Comparison of ENCODE assay signal across 1 cellular context in the genomic region with DNA sequence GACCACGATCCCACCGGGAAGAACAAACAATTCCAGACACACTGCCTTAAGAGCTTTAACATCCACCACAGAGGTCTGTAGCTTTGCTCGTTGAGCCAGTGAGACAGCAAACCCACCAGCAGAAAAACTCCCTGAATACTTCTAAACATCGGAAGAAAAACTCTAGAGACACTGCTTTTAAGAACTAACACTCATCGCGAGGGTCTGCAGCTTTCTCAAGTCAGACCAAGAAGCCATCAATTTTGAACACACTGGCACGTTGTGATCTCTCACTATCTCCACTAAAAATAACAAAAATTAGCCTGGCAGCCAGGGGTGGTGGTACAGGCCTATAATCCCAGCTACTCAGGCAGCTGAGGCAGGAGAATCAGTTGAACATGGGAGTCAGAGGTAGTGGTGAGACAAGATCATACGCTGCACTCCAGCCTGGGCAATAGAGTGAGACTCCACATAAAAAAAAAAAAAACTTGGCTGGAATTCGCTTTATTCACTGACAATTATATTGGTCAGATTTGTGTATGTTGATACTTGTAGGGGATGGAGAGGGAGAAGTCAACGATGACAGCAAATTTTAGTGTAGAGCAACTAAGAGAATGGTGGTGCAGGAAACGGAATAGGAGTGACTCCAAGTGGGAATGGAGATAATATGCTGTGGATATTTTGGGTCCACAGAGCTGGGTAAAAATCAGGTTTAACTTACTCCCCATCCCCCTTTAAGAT.
TF ChIP-seq lines count a peak whose summit lies in the region.

No MANE protein-coding gene starts in this region.

TF ChIP-seq in HepG2, 621 proteins besides CTCF, POLR2A, EP300 and RAD21 (continues in another document):
- TF ChIP-seq ZSCAN30 (CRISPR knock-in tag; IDR thresholded peaks at IDR 0.05) = no peak
- TF ChIP-seq, protein P1, sequence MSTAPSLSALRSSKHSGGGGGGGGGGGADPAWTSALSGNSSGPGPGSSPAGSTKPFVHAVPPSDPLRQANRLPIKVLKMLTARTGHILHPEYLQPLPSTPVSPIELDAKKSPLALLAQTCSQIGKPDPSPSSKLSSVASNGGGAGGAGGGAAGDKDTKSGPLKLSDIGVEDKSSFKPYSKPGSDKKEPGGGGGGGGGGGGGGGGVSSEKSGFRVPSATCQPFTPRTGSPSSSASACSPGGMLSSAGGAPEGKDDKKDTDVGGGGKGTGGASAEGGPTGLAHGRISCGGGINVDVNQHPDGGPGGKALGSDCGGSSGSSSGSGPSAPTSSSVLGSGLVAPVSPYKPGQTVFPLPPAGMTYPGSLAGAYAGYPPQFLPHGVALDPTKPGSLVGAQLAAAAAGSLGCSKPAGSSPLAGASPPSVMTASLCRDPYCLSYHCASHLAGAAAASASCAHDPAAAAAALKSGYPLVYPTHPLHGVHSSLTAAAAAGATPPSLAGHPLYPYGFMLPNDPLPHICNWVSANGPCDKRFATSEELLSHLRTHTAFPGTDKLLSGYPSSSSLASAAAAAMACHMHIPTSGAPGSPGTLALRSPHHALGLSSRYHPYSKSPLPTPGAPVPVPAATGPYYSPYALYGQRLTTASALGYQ (CRISPR knock-in tag; IDR thresholded peaks at IDR 0.05) = 0 out of 2 replicates have a peak, but pooled peaks have one; percentile 5
- no peak for TF ChIP-seq MTA1 (CRISPR knock-in tag; IDR thresholded peaks at IDR 0.05; ENCODE audit: borderline replicate concordance)
- no peak for TF ChIP-seq FLYWCH1 (CRISPR knock-in tag; IDR thresholded peaks at IDR 0.05)
- TF ChIP-seq SCMH1 (CRISPR knock-in tag; IDR thresholded peaks at IDR 0.05; ENCODE audit: borderline replicate concordance) = no peak
- peak; percentile 5; the same call in 1 of the 2 replicates for TF ChIP-seq MED1 (CRISPR knock-in tag; IDR thresholded peaks at IDR 0.05)
- TF ChIP-seq ZEB1 (IDR thresholded peaks at IDR 0.05; ENCODE audit: insufficient replicate concordance, low read depth) = no peak
- no peak for TF ChIP-seq ARNTL (CRISPR knock-in tag; IDR thresholded peaks at IDR 0.05)
- TF ChIP-seq ZNF441 (CRISPR knock-in tag; IDR thresholded peaks at IDR 0.05; ENCODE audit: borderline replicate concordance) = no peak
- TF ChIP-seq ZNF460 (CRISPR knock-in tag; IDR thresholded peaks at IDR 0.05; ENCODE audit: borderline replicate concordance) = no peak
- no peak for TF ChIP-seq FOXP1 (IDR thresholded peaks at IDR 0.05)
- no peak for TF ChIP-seq FOXP1 (CRISPR knock-in tag; IDR thresholded peaks at IDR 0.05)
- TF ChIP-seq TOE1 (CRISPR knock-in tag; IDR thresholded peaks at IDR 0.05) = peak; percentile 3; the same call in 1 of the 2 replicates
- no peak for TF ChIP-seq LCORL (IDR thresholded peaks at IDR 0.05)
- no peak for TF ChIP-seq LCORL (CRISPR knock-in tag; IDR thresholded peaks at IDR 0.05)
- no peak for TF ChIP-seq HNRNPK (IDR thresholded peaks at IDR 0.05; ENCODE audit: low read depth, low read length, poor library complexity, severe bottlenecking)
- TF ChIP-seq, protein P2, sequence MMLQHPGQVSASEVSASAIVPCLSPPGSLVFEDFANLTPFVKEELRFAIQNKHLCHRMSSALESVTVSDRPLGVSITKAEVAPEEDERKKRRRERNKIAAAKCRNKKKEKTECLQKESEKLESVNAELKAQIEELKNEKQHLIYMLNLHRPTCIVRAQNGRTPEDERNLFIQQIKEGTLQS (CRISPR knock-in tag; IDR thresholded peaks at IDR 0.05) = no peak
- TF ChIP-seq, protein P3, sequence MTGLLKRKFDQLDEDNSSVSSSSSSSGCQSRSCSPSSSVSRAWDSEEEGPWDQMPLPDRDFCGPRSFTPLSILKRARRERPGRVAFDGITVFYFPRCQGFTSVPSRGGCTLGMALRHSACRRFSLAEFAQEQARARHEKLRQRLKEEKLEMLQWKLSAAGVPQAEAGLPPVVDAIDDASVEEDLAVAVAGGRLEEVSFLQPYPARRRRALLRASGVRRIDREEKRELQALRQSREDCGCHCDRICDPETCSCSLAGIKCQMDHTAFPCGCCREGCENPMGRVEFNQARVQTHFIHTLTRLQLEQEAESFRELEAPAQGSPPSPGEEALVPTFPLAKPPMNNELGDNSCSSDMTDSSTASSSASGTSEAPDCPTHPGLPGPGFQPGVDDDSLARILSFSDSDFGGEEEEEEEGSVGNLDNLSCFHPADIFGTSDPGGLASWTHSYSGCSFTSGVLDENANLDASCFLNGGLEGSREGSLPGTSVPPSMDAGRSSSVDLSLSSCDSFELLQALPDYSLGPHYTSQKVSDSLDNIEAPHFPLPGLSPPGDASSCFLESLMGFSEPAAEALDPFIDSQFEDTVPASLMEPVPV (CRISPR knock-in tag; IDR thresholded peaks at IDR 0.05) = 0 out of 2 replicates have a peak, but pooled peaks have one; percentile 31
- no peak for TF ChIP-seq ZNF674 (CRISPR knock-in tag; IDR thresholded peaks at IDR 0.05; ENCODE audit: low read depth)
- TF ChIP-seq HOXA5 (CRISPR knock-in tag; IDR thresholded peaks at IDR 0.05) = no peak
- no peak for TF ChIP-seq BORCS8-MEF2B (CRISPR knock-in tag; IDR thresholded peaks at IDR 0.05)
- no peak for TF ChIP-seq ZNF841 (CRISPR knock-in tag; IDR thresholded peaks at IDR 0.05; ENCODE audit: borderline replicate concordance)
- no peak for TF ChIP-seq ZNF772 (CRISPR knock-in tag; IDR thresholded peaks at IDR 0.05)
- TF ChIP-seq U2AF1 (optimal IDR thresholded peaks at IDR 0.05; ENCODE audit: low read depth, low read length) = no peak
- TF ChIP-seq, protein P4, sequence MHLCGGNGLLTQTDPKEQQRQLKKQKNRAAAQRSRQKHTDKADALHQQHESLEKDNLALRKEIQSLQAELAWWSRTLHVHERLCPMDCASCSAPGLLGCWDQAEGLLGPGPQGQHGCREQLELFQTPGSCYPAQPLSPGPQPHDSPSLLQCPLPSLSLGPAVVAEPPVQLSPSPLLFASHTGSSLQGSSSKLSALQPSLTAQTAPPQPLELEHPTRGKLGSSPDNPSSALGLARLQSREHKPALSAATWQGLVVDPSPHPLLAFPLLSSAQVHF (CRISPR knock-in tag; IDR thresholded peaks at IDR 0.05) = no peak
- peak; percentile 52; the same call in 1 of the 2 replicates for TF ChIP-seq FIP1L1 (IDR thresholded peaks at IDR 0.05; ENCODE audit: borderline replicate concordance, insufficient read depth, low read depth, low read length)
- TF ChIP-seq CENPT (CRISPR knock-in tag; IDR thresholded peaks at IDR 0.05; ENCODE audit: low read depth) = no peak
- 0 out of 2 replicates have a peak, but pooled peaks have one; percentile 10 for TF ChIP-seq MZF1 (CRISPR knock-in tag; IDR thresholded peaks at IDR 0.05; ENCODE audit: borderline replicate concordance)
- no peak for TF ChIP-seq CHD2 (IDR thresholded peaks at IDR 0.05; ENCODE audit: low read depth, low read length)
- TF ChIP-seq, protein P5, sequence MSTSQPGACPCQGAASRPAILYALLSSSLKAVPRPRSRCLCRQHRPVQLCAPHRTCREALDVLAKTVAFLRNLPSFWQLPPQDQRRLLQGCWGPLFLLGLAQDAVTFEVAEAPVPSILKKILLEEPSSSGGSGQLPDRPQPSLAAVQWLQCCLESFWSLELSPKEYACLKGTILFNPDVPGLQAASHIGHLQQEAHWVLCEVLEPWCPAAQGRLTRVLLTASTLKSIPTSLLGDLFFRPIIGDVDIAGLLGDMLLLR (CRISPR knock-in tag; IDR thresholded peaks at IDR 0.05) = no peak
- TF ChIP-seq, protein P6, sequence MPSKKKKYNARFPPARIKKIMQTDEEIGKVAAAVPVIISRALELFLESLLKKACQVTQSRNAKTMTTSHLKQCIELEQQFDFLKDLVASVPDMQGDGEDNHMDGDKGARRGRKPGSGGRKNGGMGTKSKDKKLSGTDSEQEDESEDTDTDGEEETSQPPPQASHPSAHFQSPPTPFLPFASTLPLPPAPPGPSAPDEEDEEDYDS (CRISPR knock-in tag; IDR thresholded peaks at IDR 0.05) = no peak
- TF ChIP-seq ZNF350 (CRISPR knock-in tag; IDR thresholded peaks at IDR 0.05; ENCODE audit: borderline replicate concordance, low read depth) = no peak
- no peak for TF ChIP-seq ZFP62 (CRISPR knock-in tag; IDR thresholded peaks at IDR 0.05)
- no peak for TF ChIP-seq MEIS1 (CRISPR knock-in tag; IDR thresholded peaks at IDR 0.05; ENCODE audit: borderline replicate concordance)
- TF ChIP-seq, protein P7, sequence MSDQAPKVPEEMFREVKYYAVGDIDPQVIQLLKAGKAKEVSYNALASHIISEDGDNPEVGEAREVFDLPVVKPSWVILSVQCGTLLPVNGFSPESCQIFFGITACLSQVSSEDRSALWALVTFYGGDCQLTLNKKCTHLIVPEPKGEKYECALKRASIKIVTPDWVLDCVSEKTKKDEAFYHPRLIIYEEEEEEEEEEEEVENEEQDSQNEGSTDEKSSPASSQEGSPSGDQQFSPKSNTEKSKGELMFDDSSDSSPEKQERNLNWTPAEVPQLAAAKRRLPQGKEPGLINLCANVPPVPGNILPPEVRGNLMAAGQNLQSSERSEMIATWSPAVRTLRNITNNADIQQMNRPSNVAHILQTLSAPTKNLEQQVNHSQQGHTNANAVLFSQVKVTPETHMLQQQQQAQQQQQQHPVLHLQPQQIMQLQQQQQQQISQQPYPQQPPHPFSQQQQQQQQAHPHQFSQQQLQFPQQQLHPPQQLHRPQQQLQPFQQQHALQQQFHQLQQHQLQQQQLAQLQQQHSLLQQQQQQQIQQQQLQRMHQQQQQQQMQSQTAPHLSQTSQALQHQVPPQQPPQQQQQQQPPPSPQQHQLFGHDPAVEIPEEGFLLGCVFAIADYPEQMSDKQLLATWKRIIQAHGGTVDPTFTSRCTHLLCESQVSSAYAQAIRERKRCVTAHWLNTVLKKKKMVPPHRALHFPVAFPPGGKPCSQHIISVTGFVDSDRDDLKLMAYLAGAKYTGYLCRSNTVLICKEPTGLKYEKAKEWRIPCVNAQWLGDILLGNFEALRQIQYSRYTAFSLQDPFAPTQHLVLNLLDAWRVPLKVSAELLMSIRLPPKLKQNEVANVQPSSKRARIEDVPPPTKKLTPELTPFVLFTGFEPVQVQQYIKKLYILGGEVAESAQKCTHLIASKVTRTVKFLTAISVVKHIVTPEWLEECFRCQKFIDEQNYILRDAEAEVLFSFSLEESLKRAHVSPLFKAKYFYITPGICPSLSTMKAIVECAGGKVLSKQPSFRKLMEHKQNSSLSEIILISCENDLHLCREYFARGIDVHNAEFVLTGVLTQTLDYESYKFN (CRISPR knock-in tag; conservative IDR thresholded peaks at IDR 0.05) = no peak
- TF ChIP-seq ARID2 (CRISPR knock-in tag; IDR thresholded peaks at IDR 0.05; ENCODE audit: borderline replicate concordance) = 0 out of 2 replicates have a peak, but pooled peaks have one; percentile 17
- no peak for TF ChIP-seq SNAPC2 (CRISPR knock-in tag; IDR thresholded peaks at IDR 0.05)
- TF ChIP-seq, protein P8, sequence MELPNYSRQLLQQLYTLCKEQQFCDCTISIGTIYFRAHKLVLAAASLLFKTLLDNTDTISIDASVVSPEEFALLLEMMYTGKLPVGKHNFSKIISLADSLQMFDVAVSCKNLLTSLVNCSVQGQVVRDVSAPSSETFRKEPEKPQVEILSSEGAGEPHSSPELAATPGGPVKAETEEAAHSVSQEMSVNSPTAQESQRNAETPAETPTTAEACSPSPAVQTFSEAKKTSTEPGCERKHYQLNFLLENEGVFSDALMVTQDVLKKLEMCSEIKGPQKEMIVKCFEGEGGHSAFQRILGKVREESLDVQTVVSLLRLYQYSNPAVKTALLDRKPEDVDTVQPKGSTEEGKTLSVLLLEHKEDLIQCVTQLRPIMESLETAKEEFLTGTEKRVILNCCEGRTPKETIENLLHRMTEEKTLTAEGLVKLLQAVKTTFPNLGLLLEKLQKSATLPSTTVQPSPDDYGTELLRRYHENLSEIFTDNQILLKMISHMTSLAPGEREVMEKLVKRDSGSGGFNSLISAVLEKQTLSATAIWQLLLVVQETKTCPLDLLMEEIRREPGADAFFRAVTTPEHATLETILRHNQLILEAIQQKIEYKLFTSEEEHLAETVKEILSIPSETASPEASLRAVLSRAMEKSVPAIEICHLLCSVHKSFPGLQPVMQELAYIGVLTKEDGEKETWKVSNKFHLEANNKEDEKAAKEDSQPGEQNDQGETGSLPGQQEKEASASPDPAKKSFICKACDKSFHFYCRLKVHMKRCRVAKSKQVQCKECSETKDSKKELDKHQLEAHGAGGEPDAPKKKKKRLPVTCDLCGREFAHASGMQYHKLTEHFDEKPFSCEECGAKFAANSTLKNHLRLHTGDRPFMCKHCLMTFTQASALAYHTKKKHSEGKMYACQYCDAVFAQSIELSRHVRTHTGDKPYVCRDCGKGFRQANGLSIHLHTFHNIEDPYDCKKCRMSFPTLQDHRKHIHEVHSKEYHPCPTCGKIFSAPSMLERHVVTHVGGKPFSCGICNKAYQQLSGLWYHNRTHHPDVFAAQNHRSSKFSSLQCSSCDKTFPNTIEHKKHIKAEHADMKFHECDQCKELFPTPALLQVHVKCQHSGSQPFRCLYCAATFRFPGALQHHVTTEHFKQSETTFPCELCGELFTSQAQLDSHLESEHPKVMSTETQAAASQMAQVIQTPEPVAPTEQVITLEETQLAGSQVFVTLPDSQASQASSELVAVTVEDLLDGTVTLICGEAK (IDR thresholded peaks at IDR 0.05) = no peak
- TF ChIP-seq, protein P8 (CRISPR knock-in tag; IDR thresholded peaks at IDR 0.05) = no peak
- TF ChIP-seq NFRKB (IDR thresholded peaks at IDR 0.05) = no peak
- no peak for TF ChIP-seq NFYB (CRISPR knock-in tag; IDR thresholded peaks at IDR 0.05)
